ENCODE assay signal across 12 cellular contexts in genomic region chr3:52044869-52045616, GRCh38. TPM values are rescaled to one million over a fixed set of nuclear protein-coding genes. Genes with fewer than 3 reads are reported as not detected.
DNase-seq lines count a peak whose midpoint lies in the region; ATAC-seq, FAIRE-seq and TF ChIP-seq lines count a peak whose summit lies in the region.
"Had no signal": no experiment of that assay in that cellular context is flagged by ENCODE, and none has a peak within 500 bp of the region (broad histone marks: within the 10 kb centered on the region; RNA-seq: fewer than 3 reads in every experiment).

No MANE protein-coding gene starts in this region.

- peaks cover 12% of the 10 kb centered on the region for H3K36me3 Mint-ChIP-seq in activated T-helper 17 cell treated with anti-CD3 and anti-CD28 coated beads, Interleukin-2, amount 50 U/mL, for 72 hours (ENCODE audit: low read depth)
- H3K36me3 Mint-ChIP-seq: natural killer cell had no signal

- no peaks in the 10 kb centered on the region for H3K9me3 Mint-ChIP-seq in activated T-helper 17 cell treated with anti-CD3 and anti-CD28 coated beads, Interleukin-2, amount 50 U/mL, for 72 hours
- H3K9me3 Mint-ChIP-seq: activated CD4-positive, alpha-beta memory T cell treated with anti-CD3 and anti-CD28 coated beads, Interleukin-2, amount 10 ng/mL, durations not matched to agents 7 days and 5 days; CD14-positive monocyte; natural killer cell; stimulated activated naive B cell treated with anti-CD40 and anti-IgM and Interleukin-4, amounts not matched to agents 10 μg/mL and 1 μg/mL and 100 μg/mL, for 72 hours had no signal

- no peaks in the 10 kb centered on the region for H3K27me3 ChIP-seq in layer of hippocampus (ENCODE audit: control insufficient read depth, insufficient read depth, low read length)

- no peak for TF ChIP-seq EP300 in A549 (IDR thresholded peaks at IDR 0.05)

- no peak for DNase-seq in A549 (ENCODE audit: low read depth in 1 of 2, low spot score in 1 of 2)
- DNase-seq in GM12891 (ENCODE audit: insufficient read length, low spot score) = no peak
- DNase-seq in mesenteric fat pad (ENCODE audit: low spot score) = no peak
- no peak for DNase-seq in HuH-7.5 (ENCODE audit: low spot score)
- DNase-seq: activated CD4-positive, alpha-beta memory T cell treated with anti-CD3 and anti-CD28 coated beads, Interleukin-2, amount 10 ng/mL, durations not matched to agents 7 days and 5 days; natural killer cell; stimulated activated naive B cell treated with anti-CD40 and anti-IgM and Interleukin-4, amounts not matched to agents 10 μg/mL and 1 μg/mL and 100 μg/mL, for 72 hours had no signal

- H3K4me2 ChIP-seq in A549 = peak overlapping the region; percentile 63; the same call in 1 of the 3 replicates

- TF ChIP-seq CTCF in A549 (IDR thresholded peaks at IDR 0.05) = no peak

- TF ChIP-seq POLR2A in A549 (IDR thresholded peaks at IDR 0.05; ENCODE audit: low read length) (no peak), GM12891 (IDR thresholded peaks at IDR 0.05; ENCODE audit: low read depth, low read length) (no peak)

- H3K4me3 Mint-ChIP-seq in activated T-helper 17 cell treated with anti-CD3 and anti-CD28 coated beads, Interleukin-2, amount 50 U/mL, for 72 hours = no peak overlapping the region
- H3K4me3 Mint-ChIP-seq: activated CD4-positive, alpha-beta memory T cell treated with anti-CD3 and anti-CD28 coated beads, Interleukin-2, amount 10 ng/mL, durations not matched to agents 7 days and 5 days; CD14-positive monocyte; natural killer cell; stimulated activated naive B cell treated with anti-CD40 and anti-IgM and Interleukin-4, amounts not matched to agents 10 μg/mL and 1 μg/mL and 100 μg/mL, for 72 hours had no signal

- peaks cover 33% of the 10 kb centered on the region for H3K4me1 ChIP-seq in A549

- POLR2A ChIA-PET in A549 (lab: Yijun Ruan, JAX) = no interaction called here

- H3K27me3 Mint-ChIP-seq in activated T-helper 17 cell treated with anti-CD3 and anti-CD28 coated beads, Interleukin-2, amount 50 U/mL, for 72 hours = no peaks in the 10 kb centered on the region
- H3K27me3 Mint-ChIP-seq: activated CD4-positive, alpha-beta memory T cell treated with anti-CD3 and anti-CD28 coated beads, Interleukin-2, amount 10 ng/mL, durations not matched to agents 7 days and 5 days had no signal

- no peak for TF ChIP-seq RAD21 in A549 (conservative IDR thresholded peaks at IDR 0.05 in 1 of 2, IDR thresholded peaks at IDR 0.05 in 1 of 2)

- H3K4me1 Mint-ChIP-seq in activated T-helper 17 cell treated with anti-CD3 and anti-CD28 coated beads, Interleukin-2, amount 50 U/mL, for 72 hours = peaks cover 6% of the 10 kb centered on the region

- H3K27ac ChIP-seq in A549 = peak overlapping the region; percentile 86 to 88
- H3K27ac ChIP-seq in layer of hippocampus (ENCODE audit: low read depth, low read length) = peak overlapping the region; percentile 99

- no peak overlapping the region for H3K4me3 ChIP-seq in A549

- peak overlapping the region; percentile 80 for H3K27ac Mint-ChIP-seq in activated T-helper 17 cell treated with anti-CD3 and anti-CD28 coated beads, Interleukin-2, amount 50 U/mL, for 72 hours
- H3K27ac Mint-ChIP-seq: activated CD4-positive, alpha-beta memory T cell treated with anti-CD3 and anti-CD28 coated beads, Interleukin-2, amount 10 ng/mL, durations not matched to agents 7 days and 5 days; stimulated activated naive B cell treated with anti-CD40 and anti-IgM and Interleukin-4, amounts not matched to agents 10 μg/mL and 1 μg/mL and 100 μg/mL, for 72 hours had no signal

- FAIRE-seq in A549 (lab: Jason Lieb, UNC) (no peak), GM12891 (lab: Jason Lieb, UNC) (peak; percentile 35)

- no peak for ATAC-seq in A549
- no peak for ATAC-seq in activated T-helper 17 cell treated with anti-CD3 and anti-CD28 coated beads, Interleukin-2, amount 50 U/mL, for 72 hours (replicated peaks)
- ATAC-seq in HG03025 (IDR thresholded peaks at IDR 0.05; ENCODE audit: low FRiP score, unreplicated experiment) = no peak
- no peak for ATAC-seq in HG03175 (IDR thresholded peaks at IDR 0.05; ENCODE audit: unreplicated experiment)
- ATAC-seq: natural killer cell had no signal

- CTCF ChIA-PET in A549 (lab: Yijun Ruan, JAX) = interaction anchor here (0.5 to 2.5 kb wide), 8 partner anchors 8 to 256 kb away, joined by 3 to 14 read pairs (median 3); no protein-coding TSS in a partner anchor

- WGBS in A549 (ENCODE audit: missing lambda C conversion rate) = 90% methylated on average over 8 of the region's 18 CpGs

- H3K9me3 ChIP-seq in A549 = no peaks in the 10 kb centered on the region

TF ChIP-seq in A549, 52 proteins besides CTCF, POLR2A, EP300 and RAD21:
- no peak for TF ChIP-seq TP53 (CRISPR knock-in tag; IDR thresholded peaks at IDR 0.05)

TF ChIP-seq in GM12891, 5 proteins besides CTCF, POLR2A, EP300 and RAD21:
- TF ChIP-seq POU2F2 (IDR thresholded peaks at IDR 0.05; ENCODE audit: low read depth, low read length) (no peak), SPI1 (IDR thresholded peaks at IDR 0.05; ENCODE audit: low read depth, low read length) (no peak), PAX5 (IDR thresholded peaks at IDR 0.05; ENCODE audit: insufficient read depth, low read length, severe bottlenecking) (no peak), TAF1 (IDR thresholded peaks at IDR 0.05; ENCODE audit: low read depth, low read length) (no peak), POLR2AphosphoS5 (IDR thresholded peaks at IDR 0.05; ENCODE audit: low read depth, low read length) (no peak)

RNA-seq across cellular contexts. Expression of gene DUSP7, which starts 11.3 kb away (rescaled TPM):
- polyA plus RNA-seq in A549 (2011; rRNA removed) (3.9 and 4.4 TPM in 2 replicates), A549 (2017; fragmentation: RNase III; extraction: RNeasy Plus Mini Kit Qiagen cat#74134 plus additional on column Dnase treatment) (4.8 TPM in 3 replicates)
- polyA plus RNA-seq in A549 (2012; cell fraction: cytosol; rRNA removed) = 8.3 and 11.0 TPM in 2 replicates
- 6.8 and 6.9 TPM in 2 replicates for polyA plus RNA-seq in A549 (2012; cell fraction: nucleus; rRNA removed)
- polyA minus RNA-seq in A549 (2011; rRNA and poly(A)+ RNA removed) = 9.3 and 11.8 TPM in 2 replicates
- polyA plus RNA-seq in GM12891 (2012; ENCODE audit: low read depth, missing spikeins) = 4.1 TPM
- 10 to 100 TPM; 19.3 to 25.1 TPM for total RNA-seq in activated T-helper 17 cell treated with anti-CD3 and anti-CD28 coated beads, Interleukin-2, amount 50 U/mL, for 72 hours
- total RNA-seq in mesenteric fat pad = 17.2 TPM

RNA-seq across cellular contexts. Expression of gene RPL29, which starts 49.3 kb away (rescaled TPM):
- polyA plus RNA-seq in A549 (2011; rRNA removed) (808 and 909 TPM in 2 replicates), A549 (2017; fragmentation: RNase III; extraction: RNeasy Plus Mini Kit Qiagen cat#74134 plus additional on column Dnase treatment) (1,098 to 1,170 TPM (median 1,152 TPM) in 3 replicates)
- 1,629 and 1,737 TPM in 2 replicates for polyA plus RNA-seq in A549 (2012; cell fraction: cytosol; rRNA removed)
- polyA plus RNA-seq in A549 (2012; cell fraction: nucleus; rRNA removed) = 758 and 846 TPM in 2 replicates
- polyA minus RNA-seq in A549 (2011; rRNA and poly(A)+ RNA removed) = 488 and 529 TPM in 2 replicates
- 3,375 TPM for polyA plus RNA-seq in GM12891 (2012; ENCODE audit: low read depth, missing spikeins)
- total RNA-seq in activated T-helper 17 cell treated with anti-CD3 and anti-CD28 coated beads, Interleukin-2, amount 50 U/mL, for 72 hours = 1,000 to 10,000 TPM; 1,433 to 1,498 TPM
- 948 TPM for total RNA-seq in mesenteric fat pad
